Comparison of ENCODE assay signal across 1 cellular context in the genomic region with DNA sequence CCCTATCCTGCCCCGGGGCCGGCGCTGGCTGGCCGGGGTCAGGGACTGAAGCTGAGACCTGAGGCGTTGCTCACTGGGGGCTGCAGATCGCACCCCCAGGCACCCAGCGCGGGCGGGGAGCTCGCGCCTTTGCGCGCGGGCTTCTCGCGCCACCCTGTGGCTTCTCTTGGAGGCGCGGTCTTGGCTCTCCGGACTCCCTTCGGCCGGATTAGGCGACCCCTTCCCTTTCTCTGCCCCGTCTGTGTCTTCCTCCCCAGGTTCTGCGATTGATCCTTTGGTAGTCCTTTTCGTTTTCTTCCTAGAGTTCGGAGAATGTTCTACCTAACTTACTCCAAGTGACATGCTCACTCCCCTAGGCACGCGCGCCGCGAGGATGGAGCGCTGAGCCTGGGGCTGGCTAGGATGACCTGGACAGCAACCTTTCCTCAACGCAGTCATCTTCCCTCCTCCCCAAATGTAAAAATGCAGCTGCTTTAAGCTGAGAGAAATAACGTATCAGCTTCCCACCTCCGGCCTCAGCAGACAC.
TF ChIP-seq lines count a peak whose summit lies in the region.

No MANE protein-coding gene starts in this region.

TF ChIP-seq in HCT116, 20 proteins besides CTCF, POLR2A, EP300 and RAD21:
- TF ChIP-seq ZNF274 (IDR thresholded peaks at IDR 0.05; ENCODE audit: low read depth, low read length) (no peak), ELF1 (IDR thresholded peaks at IDR 0.05; ENCODE audit: borderline replicate concordance, low read depth) (no peak), FOSL1 (IDR thresholded peaks at IDR 0.05; ENCODE audit: low read depth) (no peak), SP1 (IDR thresholded peaks at IDR 0.05; ENCODE audit: low read depth) (no peak), JUND (IDR thresholded peaks at IDR 0.05) (no peak), YY1 (IDR thresholded peaks at IDR 0.05; ENCODE audit: extremely low read depth, insufficient replicate concordance, low read depth, low read length) (no peak), TCF7L2 (IDR thresholded peaks at IDR 0.05; ENCODE audit: borderline replicate concordance, extremely low read depth, insufficient read depth, insufficient read length) (no peak), SIN3A (IDR thresholded peaks at IDR 0.05; ENCODE audit: low read depth) (no peak), ZFX (IDR thresholded peaks at IDR 0.05) (no peak), POLR2AphosphoS5 (IDR thresholded peaks at IDR 0.05; ENCODE audit: low read depth, low read length) (no peak), EGR1 (IDR thresholded peaks at IDR 0.05; ENCODE audit: low read depth) (no peak), CEBPB (IDR thresholded peaks at IDR 0.05; ENCODE audit: low read depth) (no peak)
- TF ChIP-seq, protein P1, sequence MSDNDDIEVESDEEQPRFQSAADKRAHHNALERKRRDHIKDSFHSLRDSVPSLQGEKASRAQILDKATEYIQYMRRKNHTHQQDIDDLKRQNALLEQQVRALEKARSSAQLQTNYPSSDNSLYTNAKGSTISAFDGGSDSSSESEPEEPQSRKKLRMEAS (IDR thresholded peaks at IDR 0.05), result no peak
- TF ChIP-seq, protein P2, sequence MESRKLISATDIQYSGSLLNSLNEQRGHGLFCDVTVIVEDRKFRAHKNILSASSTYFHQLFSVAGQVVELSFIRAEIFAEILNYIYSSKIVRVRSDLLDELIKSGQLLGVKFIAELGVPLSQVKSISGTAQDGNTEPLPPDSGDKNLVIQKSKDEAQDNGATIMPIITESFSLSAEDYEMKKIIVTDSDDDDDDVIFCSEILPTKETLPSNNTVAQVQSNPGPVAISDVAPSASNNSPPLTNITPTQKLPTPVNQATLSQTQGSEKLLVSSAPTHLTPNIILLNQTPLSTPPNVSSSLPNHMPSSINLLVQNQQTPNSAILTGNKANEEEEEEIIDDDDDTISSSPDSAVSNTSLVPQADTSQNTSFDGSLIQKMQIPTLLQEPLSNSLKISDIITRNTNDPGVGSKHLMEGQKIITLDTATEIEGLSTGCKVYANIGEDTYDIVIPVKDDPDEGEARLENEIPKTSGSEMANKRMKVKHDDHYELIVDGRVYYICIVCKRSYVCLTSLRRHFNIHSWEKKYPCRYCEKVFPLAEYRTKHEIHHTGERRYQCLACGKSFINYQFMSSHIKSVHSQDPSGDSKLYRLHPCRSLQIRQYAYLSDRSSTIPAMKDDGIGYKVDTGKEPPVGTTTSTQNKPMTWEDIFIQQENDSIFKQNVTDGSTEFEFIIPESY (IDR thresholded peaks at IDR 0.05; ENCODE audit: extremely low read depth, insufficient replicate concordance, low read length), result no peak
- TF ChIP-seq, protein P3, sequence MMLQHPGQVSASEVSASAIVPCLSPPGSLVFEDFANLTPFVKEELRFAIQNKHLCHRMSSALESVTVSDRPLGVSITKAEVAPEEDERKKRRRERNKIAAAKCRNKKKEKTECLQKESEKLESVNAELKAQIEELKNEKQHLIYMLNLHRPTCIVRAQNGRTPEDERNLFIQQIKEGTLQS (IDR thresholded peaks at IDR 0.05), result no peak
- TF ChIP-seq, protein P4, sequence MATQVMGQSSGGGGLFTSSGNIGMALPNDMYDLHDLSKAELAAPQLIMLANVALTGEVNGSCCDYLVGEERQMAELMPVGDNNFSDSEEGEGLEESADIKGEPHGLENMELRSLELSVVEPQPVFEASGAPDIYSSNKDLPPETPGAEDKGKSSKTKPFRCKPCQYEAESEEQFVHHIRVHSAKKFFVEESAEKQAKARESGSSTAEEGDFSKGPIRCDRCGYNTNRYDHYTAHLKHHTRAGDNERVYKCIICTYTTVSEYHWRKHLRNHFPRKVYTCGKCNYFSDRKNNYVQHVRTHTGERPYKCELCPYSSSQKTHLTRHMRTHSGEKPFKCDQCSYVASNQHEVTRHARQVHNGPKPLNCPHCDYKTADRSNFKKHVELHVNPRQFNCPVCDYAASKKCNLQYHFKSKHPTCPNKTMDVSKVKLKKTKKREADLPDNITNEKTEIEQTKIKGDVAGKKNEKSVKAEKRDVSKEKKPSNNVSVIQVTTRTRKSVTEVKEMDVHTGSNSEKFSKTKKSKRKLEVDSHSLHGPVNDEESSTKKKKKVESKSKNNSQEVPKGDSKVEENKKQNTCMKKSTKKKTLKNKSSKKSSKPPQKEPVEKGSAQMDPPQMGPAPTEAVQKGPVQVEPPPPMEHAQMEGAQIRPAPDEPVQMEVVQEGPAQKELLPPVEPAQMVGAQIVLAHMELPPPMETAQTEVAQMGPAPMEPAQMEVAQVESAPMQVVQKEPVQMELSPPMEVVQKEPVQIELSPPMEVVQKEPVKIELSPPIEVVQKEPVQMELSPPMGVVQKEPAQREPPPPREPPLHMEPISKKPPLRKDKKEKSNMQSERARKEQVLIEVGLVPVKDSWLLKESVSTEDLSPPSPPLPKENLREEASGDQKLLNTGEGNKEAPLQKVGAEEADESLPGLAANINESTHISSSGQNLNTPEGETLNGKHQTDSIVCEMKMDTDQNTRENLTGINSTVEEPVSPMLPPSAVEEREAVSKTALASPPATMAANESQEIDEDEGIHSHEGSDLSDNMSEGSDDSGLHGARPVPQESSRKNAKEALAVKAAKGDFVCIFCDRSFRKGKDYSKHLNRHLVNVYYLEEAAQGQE (IDR thresholded peaks at IDR 0.05; ENCODE audit: low read depth), result no peak
